Comparison of ENCODE assay signal across 25 cellular contexts in genomic region chr2:239773377-239774141, GRCh38.
"Had no signal": no experiment of that assay in that cellular context is flagged by ENCODE, and none has a peak within 500 bp of the region (broad histone marks: within the 10 kb centered on the region; RNA-seq: fewer than 3 reads in every experiment).

No MANE protein-coding gene starts in this region.

- DNase-seq: activated CD4-positive, alpha-beta T cell treated with anti-CD3 and anti-CD28 coated beads for 4 hours; activated CD4-positive, alpha-beta T cell treated with anti-CD3 and anti-CD28 coated beads, Interleukin-2, amount 50 U/mL, for 48 hours; activated CD4-positive, CD25-positive, alpha-beta regulatory T cell; activated gamma-delta T cell treated with Interleukin-2 at 50 U/mL for 16 hours; activated T-cell treated with anti-CD3 and anti-CD28 coated beads, Interleukin-2, amount 50 U/mL, for 72 hours; anterior cingulate cortex; dermis blood vessel endothelial cell; effector memory CD4-positive, alpha-beta T cell; hippocampal formation; left ventricle myocardium superior; mammary epithelial cell; midbrain; stimulated activated CD4-positive, alpha-beta T cell treated with anti-CD3 and anti-CD28 coated beads, Interleukin-4, amount 100 ng/mL, for 24 hours; stimulated activated naive CD4-positive, alpha-beta T cell treated with Interleukin-2 at 50 U/mL for 16 hours; SW 1271; T-helper 17 cell; thyroid gland had no signal

- H3K4me1 Mint-ChIP-seq: activated naive CD4-positive, alpha-beta T cell treated with anti-CD3 and anti-CD28 coated beads, Interleukin-2, amount 50 U/mL, for 24 hours; natural killer cell had no signal

- H3K4me3 ChIP-seq: esophagus muscularis mucosa, thyroid gland had no signal

- H3K36me3 ChIP-seq: esophagus muscularis mucosa, neutrophil, thyroid gland had no signal

- H3K27ac Mint-ChIP-seq: activated naive CD4-positive, alpha-beta T cell treated with anti-CD3 and anti-CD28 coated beads, Interleukin-2, amount 50 U/mL, for 24 hours; activated T-cell treated with anti-CD3 and anti-CD28 coated beads, Interleukin-2, amount 50 U/mL, for 72 hours; natural killer cell; T-helper 17 cell had no signal

- H3K9ac ChIP-seq: parathyroid adenoma had no signal

- FAIRE-seq: endothelial cell of umbilical vein, frontal cortex had no signal

- H3K36me3 Mint-ChIP-seq: activated naive CD4-positive, alpha-beta T cell treated with anti-CD3 and anti-CD28 coated beads, Interleukin-2, amount 50 U/mL, for 24 hours; brain; natural killer cell had no signal

- H2AFZ ChIP-seq: parathyroid adenoma had no signal

- H3K27ac ChIP-seq: esophagus muscularis mucosa, neutrophil, parathyroid adenoma, thyroid gland had no signal

- H3K4me1 ChIP-seq: esophagus muscularis mucosa, thyroid gland had no signal

- H3K9me3 ChIP-seq: neutrophil, thyroid gland had no signal

- H3K9me3 Mint-ChIP-seq: activated naive CD4-positive, alpha-beta T cell treated with anti-CD3 and anti-CD28 coated beads, Interleukin-2, amount 50 U/mL, for 24 hours had no signal

- H3K79me2 ChIP-seq: parathyroid adenoma had no signal

- H3K27me3 ChIP-seq: thyroid gland had no signal

- H3K4me3 Mint-ChIP-seq: activated naive CD4-positive, alpha-beta T cell treated with anti-CD3 and anti-CD28 coated beads, Interleukin-2, amount 50 U/mL, for 24 hours; activated T-cell treated with anti-CD3 and anti-CD28 coated beads, Interleukin-2, amount 50 U/mL, for 72 hours; brain; natural killer cell; T-helper 17 cell had no signal

- ATAC-seq: activated T-cell treated with anti-CD3 and anti-CD28 coated beads, Interleukin-2, amount 50 U/mL, for 72 hours; left ventricle myocardium superior; natural killer cell; T-helper 17 cell had no signal
